ENCODE assay signal across 21 cellular contexts in the genomic region with DNA sequence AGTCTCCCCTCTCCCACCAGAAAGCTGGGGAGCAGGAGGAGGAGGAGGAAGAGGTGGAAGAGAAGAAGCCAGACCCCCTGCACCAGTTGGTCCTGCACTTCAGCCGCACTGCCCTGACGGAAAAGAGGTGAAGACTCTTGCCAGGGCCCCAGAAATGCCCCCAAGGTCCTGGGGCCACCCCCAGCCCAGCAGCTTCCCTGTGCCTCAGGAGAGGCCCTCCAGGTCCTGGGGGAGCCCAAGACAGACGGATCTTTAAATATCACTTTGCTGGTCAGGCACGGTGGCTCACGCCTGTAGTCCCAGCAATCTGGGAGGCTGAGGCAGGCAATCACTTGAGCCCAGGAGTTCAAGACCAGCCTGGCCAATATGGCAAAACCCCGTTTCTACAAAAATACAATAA.
"Had no signal": no experiment of that assay in that cellular context is flagged by ENCODE, and none has a peak within 500 bp of the region (broad histone marks: within the 10 kb centered on the region; RNA-seq: fewer than 3 reads in every experiment).

No MANE protein-coding gene starts in this region.

- DNase-seq: colonic mucosa; effector memory CD4-positive, alpha-beta T cell; hypothalamus; immature natural killer cell; islet precursor cell; left ventricle myocardium superior; lower lobe of right lung; naive thymus-derived CD8-positive, alpha-beta T cell; nucleus accumbens; right lobe of liver; stimulated activated CD4-positive, alpha-beta T cell treated with anti-CD3 and anti-CD28 coated beads, Interleukin-12 subunit alpha, Interleukin-12 subunit beta, amount 100 ng/mL, for 4 hours; stimulated activated CD4-positive, alpha-beta T cell treated with anti-CD3 and anti-CD28 coated beads, Interleukin-1b, Interleukin-23, amount 100 ng/mL, for 48 hours; stimulated activated CD4-positive, alpha-beta T cell treated with anti-CD3 and anti-CD28 coated beads, Interleukin-4, amount 100 ng/mL, for 1 hour; stimulated activated CD8-positive, alpha-beta memory T cell treated with anti-CD3 and anti-CD28 coated beads, Interleukin-4, amount 100 ng/mL, for 48 hours; stimulated activated naive CD4-positive, alpha-beta T cell; stimulated activated naive CD8-positive, alpha-beta T cell treated with anti-CD3 and anti-CD28 coated beads, Interleukin-15, amount 100 ng/mL, for 72 hours; transverse colon had no signal

- H3K36me3 ChIP-seq: colonic mucosa, lower lobe of right lung, right lobe of liver, suprapubic skin, transverse colon, vagina had no signal

- H3K4me3 Mint-ChIP-seq: dendritic cell treated with granulocyte-macrophage colony-stimulating factor and Interleukin-4, amounts not matched to agents 40 ng/mL and 50 ng/mL, for 4 days had no signal

- H3K9me3 ChIP-seq: colonic mucosa, lower lobe of right lung, right lobe of liver, suprapubic skin, transverse colon, vagina had no signal

- ATAC-seq: left ventricle myocardium superior; lower lobe of right lung; naive thymus-derived CD8-positive, alpha-beta T cell; right lobe of liver; stimulated activated naive CD8-positive, alpha-beta T cell treated with anti-CD3 and anti-CD28 coated beads, Interleukin-15, amount 100 ng/mL, for 72 hours had no signal

- H3K4me1 Mint-ChIP-seq: immature natural killer cell; stimulated activated naive CD8-positive, alpha-beta T cell treated with anti-CD3 and anti-CD28 coated beads, Interleukin-15, amount 100 ng/mL, for 72 hours had no signal

- H3K4me1 ChIP-seq: colonic mucosa, lower lobe of right lung, right lobe of liver, suprapubic skin, transverse colon, vagina had no signal

- H3K27me3 ChIP-seq: colonic mucosa, right lobe of liver, suprapubic skin, transverse colon, vagina had no signal

- H3K27ac Mint-ChIP-seq: immature natural killer cell had no signal

- H3K9me3 Mint-ChIP-seq: dendritic cell treated with granulocyte-macrophage colony-stimulating factor and Interleukin-4, amounts not matched to agents 40 ng/mL and 50 ng/mL, for 4 days; stimulated activated naive CD8-positive, alpha-beta T cell treated with anti-CD3 and anti-CD28 coated beads, Interleukin-15, amount 100 ng/mL, for 72 hours had no signal

- H3K36me3 Mint-ChIP-seq: immature natural killer cell; naive thymus-derived CD8-positive, alpha-beta T cell had no signal

- H3K4me3 ChIP-seq: colonic mucosa, lower lobe of right lung, right lobe of liver, smooth muscle cell, suprapubic skin, transverse colon, vagina had no signal

- H3K27ac ChIP-seq: colonic mucosa, lower lobe of right lung, right lobe of liver, suprapubic skin, transverse colon, vagina had no signal
